In genomic region chr22:46149998-46150549, GRCh38 we compare ENCODE assay signal across 8 cellular contexts. TPM values are rescaled to one million over a fixed set of nuclear protein-coding genes. Genes with fewer than 3 reads are reported as not detected.
DNase-seq lines count a peak whose midpoint lies in the region; ATAC-seq lines count a peak whose summit lies in the region.

TSS of gene PPARA (plus strand) at chr22:46150526. CDS start at chr22:46198384, 47,858 bp downstream.

- DNase-seq in NCI-H1694 treated with DMSO at 0.1 percent for 48 hours (lab: John Stamatoyannopoulos, UW) (peak; percentile 49), NCI-H1694 (lab: John Stamatoyannopoulos, UW) (no peak), NCI-H2227 (lab: John Stamatoyannopoulos, UW; ENCODE audit: unreplicated experiment) (peak; percentile 70), cortex of kidney (lab: John Stamatoyannopoulos, UW) (peak; percentile 69), left lobe of liver (ENCODE audit: low spot score) (peak; percentile 97)
- peak; percentile 61 to 73 for DNase-seq in activated CD4-positive, alpha-beta T cell treated with anti-CD3 and anti-CD28 coated beads, Interleukin-2, amount 50 U/mL, for 24 hours (ENCODE audit: low read depth in 1 of 2, low spot score in 1 of 2)
- peak; percentile 88 to 92 for DNase-seq in stimulated activated CD4-positive, alpha-beta T cell treated with anti-CD3 and anti-CD28 coated beads, Interleukin-2, amount 100 ng/mL, for 24 hours

- ATAC-seq in HG02884 (IDR thresholded peaks at IDR 0.05; ENCODE audit: unreplicated experiment) (peak; percentile 44), left lobe of liver (peak; percentile 64)

RNA-seq across cellular contexts. Expression of gene PPARA, which starts in this region (rescaled TPM):
- total RNA-seq in left lobe of liver: 122 TPM
